20 cellular contexts compared by ENCODE assay signal in the genomic region with DNA sequence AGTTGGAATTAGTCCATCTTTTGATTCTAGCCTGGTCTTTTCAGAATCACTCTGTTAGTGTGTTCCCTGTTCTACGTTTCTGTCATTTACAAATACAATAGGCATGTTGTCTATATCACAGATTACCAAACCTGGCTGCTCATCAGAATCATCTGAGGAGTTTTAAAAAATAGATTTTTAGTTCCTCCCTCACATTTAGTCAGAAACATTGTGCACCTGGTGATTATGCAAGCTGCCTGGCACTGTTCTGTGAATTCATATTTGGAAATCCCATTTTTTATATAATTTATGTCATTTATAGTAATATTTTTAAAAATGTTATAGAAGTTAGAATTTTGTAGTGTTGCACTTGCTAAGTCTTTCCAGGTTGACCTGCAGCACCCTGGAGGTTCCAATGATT.
"Had no signal": no experiment of that assay in that cellular context is flagged by ENCODE, and none has a peak within 500 bp of the region (broad histone marks: within the 10 kb centered on the region; RNA-seq: fewer than 3 reads in every experiment).

No MANE protein-coding gene starts in this region.

- H3K27ac Mint-ChIP-seq: type B pancreatic cell had no signal

- H3K27me3 Mint-ChIP-seq: type B pancreatic cell had no signal

- H3K27ac ChIP-seq: coronary artery, dorsolateral prefrontal cortex, heart left ventricle, right atrium auricular region, skin epidermis, suprapubic skin, thyroid gland, uterus had no signal

- ATAC-seq: heart left ventricle; natural killer cell; stimulated activated naive CD8-positive, alpha-beta T cell treated with anti-CD3 and anti-CD28 coated beads, Interleukin-15, Interleukin-2, amounts not matched to agents 100 U/mL and 50 U/mL, for 24 hours had no signal

- H3K36me3 ChIP-seq: heart left ventricle, right atrium auricular region, sigmoid colon, suprapubic skin, thyroid gland, uterus had no signal

- H3K4me3 Mint-ChIP-seq: natural killer cell, neural crest cell, type B pancreatic cell had no signal

- H3K4me1 ChIP-seq: right atrium auricular region, suprapubic skin, thyroid gland, uterus had no signal

- DNase-seq: dorsolateral prefrontal cortex; effector CD8-positive, alpha-beta T cell; foreskin melanocyte; heart left ventricle; hypothalamus; kidney glomerular epithelial cell; mesendoderm; natural killer cell; posterior cingulate gyrus; sigmoid colon; stimulated activated CD4-positive, alpha-beta T cell treated with anti-CD3 and anti-CD28 coated beads, Interleukin-2, amount 100 ng/mL, for 24 hours; stimulated activated naive CD8-positive, alpha-beta T cell treated with anti-CD3 and anti-CD28 coated beads, Interleukin-15, Interleukin-2, amounts not matched to agents 100 U/mL and 50 U/mL, for 24 hours; thyroid gland; uterus had no signal

- H3K9me3 Mint-ChIP-seq: natural killer cell, neural crest cell, type B pancreatic cell had no signal

- H3K4me3 ChIP-seq: coronary artery, dorsolateral prefrontal cortex, heart left ventricle, right atrium auricular region, sigmoid colon, skin epidermis, suprapubic skin, thyroid gland, uterus had no signal

- H3K27me3 ChIP-seq: dorsolateral prefrontal cortex, heart left ventricle, right atrium auricular region, sigmoid colon, suprapubic skin, thyroid gland, uterus had no signal

- H3K36me3 Mint-ChIP-seq: natural killer cell, type B pancreatic cell had no signal
